In the genomic region with DNA sequence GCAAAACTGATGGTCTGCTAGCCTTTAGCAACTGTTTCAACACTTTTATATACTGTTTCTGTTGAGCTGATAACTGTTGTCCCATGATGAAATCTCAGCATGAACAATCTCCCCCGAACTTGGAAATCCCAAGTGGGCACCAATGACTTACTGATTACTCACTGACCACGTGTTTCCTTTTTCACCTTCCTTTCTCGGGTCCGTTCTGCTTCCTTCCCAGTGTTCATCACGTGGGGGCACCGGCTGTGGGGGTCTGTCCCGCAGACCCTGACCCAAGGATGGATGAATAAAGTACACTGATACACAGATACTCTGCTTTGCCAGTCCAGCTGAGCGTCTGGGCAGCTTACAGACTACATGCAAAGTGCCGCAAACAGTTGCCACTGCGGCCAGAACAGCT, we compare ENCODE assay signal across 16 cellular contexts. TPM values are rescaled to one million over a fixed set of nuclear protein-coding genes. Genes with fewer than 3 reads are reported as not detected.
DNase-seq lines count a peak whose midpoint lies in the region; TF ChIP-seq lines count a peak whose summit lies in the region.
"Had no signal": no experiment of that assay in that cellular context is flagged by ENCODE, and none has a peak within 500 bp of the region (broad histone marks: within the 10 kb centered on the region; RNA-seq: fewer than 3 reads in every experiment).

No MANE protein-coding gene starts in this region.

- no peak overlapping the region for H4K8ac ChIP-seq in trophoblast cell (ENCODE audit: low read depth, low read length)

- no peak overlapping the region for H2AFZ ChIP-seq in trophoblast cell (ENCODE audit: insufficient read depth, low read length, poor library complexity)

- H3K27me3 ChIP-seq in trophoblast cell (ENCODE audit: insufficient read depth, low read length) (peaks cover 3% of the 10 kb centered on the region), sigmoid colon (peaks cover 0 to 2% (median 0%) of the 10 kb centered on the region in 3 donors)

- no peak overlapping the region for H4K12ac ChIP-seq in trophoblast cell (ENCODE audit: low read depth, low read length)

- H2BK120ac ChIP-seq in trophoblast cell (ENCODE audit: insufficient read depth, low read length, poor library complexity) = no peak overlapping the region

- H3K4me1 ChIP-seq in trophoblast cell (ENCODE audit: control insufficient read depth in 1 of 2, insufficient read depth in 2 of 2, low read length in 2 of 2) = peaks cover 0 to 3% of the 10 kb centered on the region in 2 experiments
- H3K4me1 ChIP-seq in sigmoid colon = peaks cover 0 to 18% (median 6%) of the 10 kb centered on the region in 4 donors

- no peak overlapping the region for H3K4me2 ChIP-seq in trophoblast cell (ENCODE audit: low read length)

- TF ChIP-seq POLR2A in sigmoid colon (IDR thresholded peaks at IDR 0.05) = no peak

- TF ChIP-seq EP300 in sigmoid colon (IDR thresholded peaks at IDR 0.05) = no peak

- no peak overlapping the region for H3K9ac ChIP-seq in trophoblast cell (ENCODE audit: low read length)

- H3K9me3 ChIP-seq in trophoblast cell (ENCODE audit: insufficient read depth, low read depth, low read length) = peaks cover 10% of the 10 kb centered on the region
- H3K9me3 ChIP-seq in sigmoid colon = no peaks in the 10 kb centered on the region
- H3K9me3 ChIP-seq: tibial artery had no signal

- no CpG with 5 or more reads among the region's 10 CpGs for WGBS in trophoblast cell (ENCODE audit: extremely low coverage, insufficient coverage, insufficient read length)
- WGBS in sigmoid colon, 2 donors = 85 to 89% methylated on average over 10 of the region's 10 CpGs

- intact Hi-C loops in sigmoid colon (cut with DNase I) = no loop called here

- H2BK12ac ChIP-seq in trophoblast cell (ENCODE audit: low read length) = no peak overlapping the region

- H2AK5ac ChIP-seq in trophoblast cell (ENCODE audit: low read length) = no peak overlapping the region

- H3K4ac ChIP-seq in trophoblast cell (ENCODE audit: low read depth, low read length) = no peak overlapping the region

- H3K79me2 ChIP-seq in trophoblast cell (ENCODE audit: control insufficient read depth, insufficient read depth, low read length, poor library complexity) = no peaks in the 10 kb centered on the region

- TF ChIP-seq CTCF in cardiac fibroblast (IDR thresholded peaks at IDR 0.05; ENCODE audit: low read depth, low read length) = no peak
- no peak for TF ChIP-seq CTCF in sigmoid colon (IDR thresholded peaks at IDR 0.05)

- H3K4me3 ChIP-seq in cardiac fibroblast (replicated peaks in 1 of 2; ENCODE audit: low read depth in 2 of 2, low read length in 2 of 2) (no peak overlapping the region), trophoblast cell (ENCODE audit: low read depth, low read length) (peak overlapping the region; percentile 20), sigmoid colon (no peak overlapping the region)
- H3K4me3 ChIP-seq: tibial artery had no signal

- no peak overlapping the region for H3K27ac ChIP-seq in trophoblast cell (ENCODE audit: low read depth, low read length)
- H3K27ac ChIP-seq in sigmoid colon = no peak overlapping the region
- H3K27ac ChIP-seq: brain microvascular endothelial cell, tibial artery had no signal

- no peak overlapping the region for H3K23ac ChIP-seq in trophoblast cell (ENCODE audit: low read length)

- no peak overlapping the region for H4K91ac ChIP-seq in trophoblast cell (ENCODE audit: low read depth, low read length)

- H3K14ac ChIP-seq in trophoblast cell (ENCODE audit: low read length) = no peak overlapping the region

- no peak overlapping the region for H3K18ac ChIP-seq in trophoblast cell (ENCODE audit: low read length)

- H3K36me3 ChIP-seq in trophoblast cell (ENCODE audit: control insufficient read depth in 1 of 2, insufficient read depth in 2 of 2, low read length in 2 of 2) = peaks cover 1 to 2% of the 10 kb centered on the region in 2 experiments
- H3K36me3 ChIP-seq in sigmoid colon = no peaks in the 10 kb centered on the region
- H3K36me3 ChIP-seq: brain microvascular endothelial cell, tibial artery had no signal

- DNase-seq in EH (ENCODE audit: low read depth) = peak; percentile 3
- peak; percentile 26 for DNase-seq in HS-5 (ENCODE audit: low read depth)
- peak; percentile 47 to 77 for DNase-seq in cardiac fibroblast (ENCODE audit: low read depth in 2 of 2)
- DNase-seq in trophoblast cell = no peak
- no peak for DNase-seq in NCI-H2029 (lab: John Stamatoyannopoulos, UW)
- no peak for DNase-seq in sigmoid colon
- DNase-seq in epidermal melanocyte (ENCODE audit: insufficient read length, low spot score) = no peak
- DNase-seq: activated B cell treated with CpG ODN at 0.5 μM for 24 hours; activated CD8-positive, alpha-beta memory T cell treated with anti-CD3 and anti-CD28 coated beads, Interleukin-2, amount 10 ng/mL, durations not matched to agents 7 days and 5 days; activated naive CD4-positive, alpha-beta T cell treated with anti-CD3 and anti-CD28 coated beads, Interleukin-2, amount 50 U/mL, for 16 hours; brain microvascular endothelial cell; CD4-positive, CD25-positive, alpha-beta regulatory T cell; DMS79; NCI-H2171 treated with DMSO at 0.1 percent for 48 hours had no signal

- H2BK5ac ChIP-seq in trophoblast cell (ENCODE audit: low read depth, low read length, poor library complexity) = no peak overlapping the region

- no peaks in the 10 kb centered on the region for H3K79me1 ChIP-seq in trophoblast cell (ENCODE audit: low read length)

RNA-seq across cellular contexts. Expression of a gene that starts 39.0 kb away (rescaled TPM):
- polyA plus RNA-seq in trophoblast cell (2013) = 1.0 and 1.1 TPM in 2 replicates
- 1 to 10 TPM in 1 of 4 donors, under 1 TPM in 3; 0.27 to 2.5 (median 0.34) TPM for total RNA-seq in sigmoid colon
- polyA plus RNA-seq in sigmoid colon = 1 to 10 TPM in 1 of 3 donors, under 1 TPM in 2; 0.46 to 1.6 (median 0.60) TPM
- total RNA-seq: osteocyte had no signal

Comparison
In these comparisons a context has a peak if more than half of its experiments do, and no peak if none do; other contexts are left out.
1. DNase-seq: peak in EH (single experiment), HS-5 (single experiment) and cardiac fibroblast (2 of 2); none in trophoblast cell (0 of 2), NCI-H2029 (single experiment), sigmoid colon (single experiment) and epidermal melanocyte (single experiment).